In the genomic region with DNA sequence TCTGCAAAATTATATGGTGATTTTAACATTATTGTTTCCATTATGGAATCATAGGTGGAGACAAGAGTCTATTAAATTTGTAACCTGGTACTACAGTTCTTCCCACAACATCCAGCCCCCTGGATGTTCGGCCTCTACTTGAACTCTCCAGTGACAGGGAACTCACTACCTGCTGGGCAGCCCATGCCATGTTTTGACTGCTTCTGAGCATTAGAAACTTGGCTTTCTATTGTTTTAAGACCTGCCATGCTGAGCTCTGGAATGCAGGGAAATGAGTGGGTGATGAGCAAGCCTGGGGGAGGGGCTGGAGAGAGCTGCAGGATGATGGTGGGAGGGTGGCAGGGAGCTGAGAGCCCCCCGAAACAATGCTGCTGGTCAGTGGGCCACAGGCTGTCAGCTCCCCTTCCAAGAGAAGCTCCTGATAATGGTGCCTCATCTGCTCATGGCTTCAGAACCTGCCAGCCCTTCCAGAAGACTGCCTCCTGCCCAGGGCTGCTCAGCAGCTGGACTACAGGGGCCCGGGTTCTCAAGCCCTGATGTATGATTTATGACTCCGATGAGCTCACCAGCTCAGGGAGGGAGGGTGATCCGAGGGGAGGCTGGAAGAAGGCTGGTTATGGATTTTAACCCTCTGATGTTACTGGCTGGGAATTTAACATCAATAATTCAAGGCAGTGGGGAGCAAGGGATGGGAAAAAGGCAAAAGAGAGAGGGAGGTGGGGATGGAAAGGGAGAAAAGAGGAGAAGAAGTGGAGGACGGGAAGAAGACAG, we compare ENCODE assay signal across 9 cellular contexts.
DNase-seq lines count a peak whose midpoint lies in the region; ATAC-seq and TF ChIP-seq lines count a peak whose summit lies in the region.
"Had no signal": no experiment of that assay in that cellular context is flagged by ENCODE, and none has a peak within 500 bp of the region (broad histone marks: within the 10 kb centered on the region; RNA-seq: fewer than 3 reads in every experiment).

No MANE protein-coding gene starts in this region.

- peaks cover 4% of the 10 kb centered on the region for H3K36me3 Mint-ChIP-seq in glutamatergic neuron (ENCODE audit: unreplicated experiment)
- no peaks in the 10 kb centered on the region for H3K36me3 Mint-ChIP-seq in type B pancreatic cell

- peak overlapping the region; percentile 67 for H3K4me3 Mint-ChIP-seq in glutamatergic neuron (ENCODE audit: unreplicated experiment)
- no peak overlapping the region for H3K4me3 Mint-ChIP-seq in type B pancreatic cell

- H3K27me3 Mint-ChIP-seq in glutamatergic neuron (ENCODE audit: unreplicated experiment): peaks cover 31% of the 10 kb centered on the region
- peaks cover 4% of the 10 kb centered on the region for H3K27me3 Mint-ChIP-seq in type B pancreatic cell

- DNase-seq in activated effector memory CD4-positive, alpha-beta T cell treated with anti-CD3 and anti-CD28 coated beads, Interleukin-2, amount 50 U/mL, for 16 hours: peak; percentile 48
- DNase-seq in activated effector memory CD4-positive, alpha-beta T cell treated with Interleukin-2 at 50 U/mL for 16 hours: no peak
- peak; percentile 43 for DNase-seq in SW480 (ENCODE audit: low spot score)
- DNase-seq in glutamatergic neuron: peak; percentile 73
- DNase-seq in type B pancreatic cell (ENCODE audit: extremely low spot score, unreplicated experiment): no peak
- DNase-seq in NCI-H2029 treated with DMSO at 0.1 percent for 48 hours (lab: John Stamatoyannopoulos, UW): no peak
- DNase-seq: effector CD4-positive, alpha-beta T cell had no signal

- peaks cover 21% of the 10 kb centered on the region for H3K9me3 Mint-ChIP-seq in glutamatergic neuron (ENCODE audit: unreplicated experiment)
- no peaks in the 10 kb centered on the region for H3K9me3 Mint-ChIP-seq in type B pancreatic cell

- H3K4me1 Mint-ChIP-seq in glutamatergic neuron (ENCODE audit: low read depth, unreplicated experiment): peaks cover 46% of the 10 kb centered on the region
- peaks cover 25% of the 10 kb centered on the region for H3K4me1 Mint-ChIP-seq in type B pancreatic cell (ENCODE audit: unreplicated experiment)

- no peak for TF ChIP-seq CTCF in glutamatergic neuron (IDR thresholded peaks at IDR 0.05; ENCODE audit: partially characterized antibody, unreplicated experiment)
- TF ChIP-seq CTCF in type B pancreatic cell (conservative IDR thresholded peaks at IDR 0.05): no peak

- peak overlapping the region; percentile 83 for H3K27ac Mint-ChIP-seq in glutamatergic neuron (ENCODE audit: unreplicated experiment)
- peak overlapping the region; percentile 10 for H3K27ac Mint-ChIP-seq in type B pancreatic cell

- ATAC-seq in HG02642 (IDR thresholded peaks at IDR 0.05; ENCODE audit: poor library complexity, unreplicated experiment): no peak
- ATAC-seq in GM18502 (IDR thresholded peaks at IDR 0.05; ENCODE audit: poor library complexity, unreplicated experiment): no peak

Comparison
In these comparisons a context has a peak if more than half of its experiments do, and no peak if none do; other contexts are left out.
1. DNase-seq: peak in activated effector memory CD4-positive, alpha-beta T cell treated with anti-CD3 and anti-CD28 coated beads, Interleukin-2, amount 50 U/mL, for 16 hours (single experiment), SW480 (single experiment) and glutamatergic neuron (single experiment); none in activated effector memory CD4-positive, alpha-beta T cell treated with Interleukin-2 at 50 U/mL for 16 hours (single experiment), type B pancreatic cell (single experiment) and NCI-H2029 treated with DMSO at 0.1 percent for 48 hours (single experiment).